Comparison of ENCODE assay signal across 1 cellular context in the genomic region with DNA sequence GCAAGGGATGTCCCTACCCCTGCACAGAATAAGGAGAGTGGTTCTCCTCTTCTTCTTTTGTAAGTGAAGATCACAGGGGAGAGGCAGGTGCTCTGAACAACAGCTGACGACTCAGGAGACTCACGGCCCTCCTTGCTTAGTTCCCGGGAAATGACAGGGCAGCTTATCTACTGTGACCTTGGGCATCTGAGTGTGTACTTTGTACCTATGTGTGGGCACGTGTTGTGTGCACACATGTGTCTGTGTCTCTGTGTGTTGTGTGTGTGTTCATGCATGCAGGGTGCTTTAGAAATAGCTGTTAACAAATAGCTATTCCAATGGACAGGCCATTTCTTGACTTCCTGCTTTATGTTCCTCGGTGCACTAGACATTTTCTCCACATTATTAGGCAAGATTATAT.
TF ChIP-seq lines count a peak whose summit lies in the region.

No MANE protein-coding gene starts in this region.

TF ChIP-seq in HepG2, 621 proteins besides CTCF, POLR2A, EP300 and RAD21:
- TF ChIP-seq HNF4A (CRISPR knock-in tag; IDR thresholded peaks at IDR 0.05) = peak; percentile 52; the same call in 1 of the 2 replicates
- TF ChIP-seq ZNF496 (CRISPR knock-in tag; IDR thresholded peaks at IDR 0.05; ENCODE audit: insufficient replicate concordance) = no peak
- TF ChIP-seq, protein P1, sequence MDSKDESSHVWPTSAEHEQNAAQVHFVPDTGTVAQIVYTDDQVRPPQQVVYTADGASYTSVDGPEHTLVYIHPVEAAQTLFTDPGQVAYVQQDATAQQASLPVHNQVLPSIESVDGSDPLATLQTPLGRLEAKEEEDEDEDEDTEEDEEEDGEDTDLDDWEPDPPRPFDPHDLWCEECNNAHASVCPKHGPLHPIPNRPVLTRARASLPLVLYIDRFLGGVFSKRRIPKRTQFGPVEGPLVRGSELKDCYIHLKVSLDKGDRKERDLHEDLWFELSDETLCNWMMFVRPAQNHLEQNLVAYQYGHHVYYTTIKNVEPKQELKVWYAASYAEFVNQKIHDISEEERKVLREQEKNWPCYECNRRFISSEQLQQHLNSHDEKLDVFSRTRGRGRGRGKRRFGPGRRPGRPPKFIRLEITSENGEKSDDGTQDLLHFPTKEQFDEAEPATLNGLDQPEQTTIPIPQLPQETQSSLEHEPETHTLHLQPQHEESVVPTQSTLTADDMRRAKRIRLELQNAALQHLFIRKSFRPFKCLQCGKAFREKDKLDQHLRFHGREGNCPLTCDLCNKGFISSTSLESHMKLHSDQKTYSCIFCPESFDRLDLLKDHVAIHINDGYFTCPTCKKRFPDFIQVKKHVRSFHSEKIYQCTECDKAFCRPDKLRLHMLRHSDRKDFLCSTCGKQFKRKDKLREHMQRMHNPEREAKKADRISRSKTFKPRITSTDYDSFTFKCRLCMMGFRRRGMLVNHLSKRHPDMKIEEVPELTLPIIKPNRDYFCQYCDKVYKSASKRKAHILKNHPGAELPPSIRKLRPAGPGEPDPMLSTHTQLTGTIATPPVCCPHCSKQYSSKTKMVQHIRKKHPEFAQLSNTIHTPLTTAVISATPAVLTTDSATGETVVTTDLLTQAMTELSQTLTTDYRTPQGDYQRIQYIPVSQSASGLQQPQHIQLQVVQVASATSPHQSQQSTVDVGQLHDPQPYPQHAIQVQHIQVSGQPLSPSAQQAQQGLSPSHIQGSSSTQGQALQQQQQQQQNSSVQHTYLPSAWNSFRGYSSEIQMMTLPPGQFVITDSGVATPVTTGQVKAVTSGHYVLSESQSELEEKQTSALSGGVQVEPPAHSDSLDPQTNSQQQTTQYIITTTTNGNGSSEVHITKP (CRISPR knock-in tag; IDR thresholded peaks at IDR 0.05; ENCODE audit: low read depth) = no peak
- TF ChIP-seq PHF5A (CRISPR knock-in tag; IDR thresholded peaks at IDR 0.05; ENCODE audit: low read depth, unreplicated experiment) = no peak
- TF ChIP-seq ZNF572 (CRISPR knock-in tag; IDR thresholded peaks at IDR 0.05) = no peak
- TF ChIP-seq MNT (IDR thresholded peaks at IDR 0.05) = peak; percentile 45; the same call in 1 of the 2 replicates
- peak; percentile 79 for TF ChIP-seq BHLHE40 (IDR thresholded peaks at IDR 0.05; ENCODE audit: low read length)
- TF ChIP-seq, protein P2, sequence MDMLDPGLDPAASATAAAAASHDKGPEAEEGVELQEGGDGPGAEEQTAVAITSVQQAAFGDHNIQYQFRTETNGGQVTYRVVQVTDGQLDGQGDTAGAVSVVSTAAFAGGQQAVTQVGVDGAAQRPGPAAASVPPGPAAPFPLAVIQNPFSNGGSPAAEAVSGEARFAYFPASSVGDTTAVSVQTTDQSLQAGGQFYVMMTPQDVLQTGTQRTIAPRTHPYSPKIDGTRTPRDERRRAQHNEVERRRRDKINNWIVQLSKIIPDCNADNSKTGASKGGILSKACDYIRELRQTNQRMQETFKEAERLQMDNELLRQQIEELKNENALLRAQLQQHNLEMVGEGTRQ (IDR thresholded peaks at IDR 0.05; ENCODE audit: low read depth, low read length) = peak; percentile 31; the same call in 1 of the 2 replicates
- TF ChIP-seq, protein P2 (CRISPR knock-in tag; IDR thresholded peaks at IDR 0.05; ENCODE audit: borderline replicate concordance) = no peak
